In genomic region chr19:47436712-47437401, GRCh38 we compare ENCODE assay signal across 2 cellular contexts.
A peak's percentile ranks its signal among the peaks of the same experiment; 100 is the strongest.
TF ChIP-seq lines count a peak whose summit lies in the region.

No MANE protein-coding gene starts in this region.

TF ChIP-seq in HCT116, 20 proteins besides CTCF, POLR2A, EP300 and RAD21:
- TF ChIP-seq YY1 (IDR thresholded peaks at IDR 0.05; ENCODE audit: extremely low read depth, insufficient replicate concordance, low read depth, low read length) (no peak), EZH2 (IDR thresholded peaks at IDR 0.05) (no peak), SIN3A (IDR thresholded peaks at IDR 0.05; ENCODE audit: low read depth) (no peak), EZH2phosphoT487 (IDR thresholded peaks at IDR 0.05; ENCODE audit: borderline replicate concordance) (no peak), SRF (IDR thresholded peaks at IDR 0.05; ENCODE audit: low read depth) (no peak), SP1 (IDR thresholded peaks at IDR 0.05; ENCODE audit: low read depth) (no peak), CBX3 (IDR thresholded peaks at IDR 0.05; ENCODE audit: low read depth) (no peak), EGR1 (IDR thresholded peaks at IDR 0.05; ENCODE audit: low read depth) (no peak), MAX (IDR thresholded peaks at IDR 0.05) (no peak), REST (IDR thresholded peaks at IDR 0.05; ENCODE audit: low read depth) (no peak), ZNF274 (IDR thresholded peaks at IDR 0.05; ENCODE audit: low read depth, low read length) (no peak), POLR2AphosphoS5 (IDR thresholded peaks at IDR 0.05; ENCODE audit: low read depth, low read length) (no peak), ATF3 (IDR thresholded peaks at IDR 0.05) (no peak), TCF7L2 (IDR thresholded peaks at IDR 0.05; ENCODE audit: borderline replicate concordance, extremely low read depth, insufficient read depth, insufficient read length) (no peak), ZFX (IDR thresholded peaks at IDR 0.05) (no peak), JUND (IDR thresholded peaks at IDR 0.05) (no peak), ZBTB33 (IDR thresholded peaks at IDR 0.05; ENCODE audit: extremely low read depth, insufficient replicate concordance, low read length) (no peak)
TF ChIP-seq in HCT116: peak in this region for 0.

TF ChIP-seq in HepG2, 621 proteins besides CTCF, POLR2A, EP300 and RAD21:
- TF ChIP-seq RFX1 (IDR thresholded peaks at IDR 0.05) (peak; percentile 66; the same call in 1 of the 2 replicates), XRCC5 (optimal IDR thresholded peaks at IDR 0.05; ENCODE audit: low read length) (peak; percentile 66), ZNF790 (CRISPR knock-in tag; IDR thresholded peaks at IDR 0.05; ENCODE audit: borderline replicate concordance) (0 out of 2 replicates have a peak, but pooled peaks have one; percentile 43), CENPT (CRISPR knock-in tag; IDR thresholded peaks at IDR 0.05; ENCODE audit: low read depth) (no peak), NR2F6 (IDR thresholded peaks at IDR 0.05) (no peak), NR2F6 (CRISPR knock-in tag; IDR thresholded peaks at IDR 0.05) (peak; percentile 41; the same call in 1 of the 2 replicates), ZNF143 (CRISPR knock-in tag; IDR thresholded peaks at IDR 0.05) (0 out of 2 replicates have a peak, but pooled peaks have one; percentile 29), THAP11 (CRISPR knock-in tag; IDR thresholded peaks at IDR 0.05) (peak; percentile 77), KDM2A (CRISPR knock-in tag; IDR thresholded peaks at IDR 0.05; ENCODE audit: borderline replicate concordance, low read depth) (peak; percentile 73), RXRA (CRISPR knock-in tag; IDR thresholded peaks at IDR 0.05) (peak; percentile 13; the same call in 1 of the 2 replicates), RFX3 (CRISPR knock-in tag; IDR thresholded peaks at IDR 0.05) (peak; percentile 64), IRF2 (CRISPR knock-in tag; IDR thresholded peaks at IDR 0.05) (peak; percentile 66; the same call in 1 of the 2 replicates), MYNN (CRISPR knock-in tag; IDR thresholded peaks at IDR 0.05; ENCODE audit: low read depth) (peak; percentile 92; the same call in 1 of the 2 replicates), SMAD1 (CRISPR knock-in tag; IDR thresholded peaks at IDR 0.05; ENCODE audit: borderline replicate concordance, low read depth) (peak; percentile 48; the same call in 1 of the 2 replicates), MIER2 (CRISPR knock-in tag; IDR thresholded peaks at IDR 0.05) (peak; percentile 45; the same call in 1 of the 2 replicates), STAG1 (CRISPR knock-in tag; IDR thresholded peaks at IDR 0.05) (peak; percentile 96), SMC3 (IDR thresholded peaks at IDR 0.05; ENCODE audit: low read length) (peak; percentile 81), ZNF788 (CRISPR knock-in tag; IDR thresholded peaks at IDR 0.05; ENCODE audit: borderline replicate concordance) (0 out of 2 replicates have a peak, but pooled peaks have one; percentile 22), SAP130 (CRISPR knock-in tag; IDR thresholded peaks at IDR 0.05; ENCODE audit: low read depth) (0 out of 2 replicates have a peak, but pooled peaks have one; percentile 22), ZNF350 (CRISPR knock-in tag; IDR thresholded peaks at IDR 0.05; ENCODE audit: borderline replicate concordance, low read depth) (0 out of 2 replicates have a peak, but pooled peaks have one; percentile 22), ZBTB4 (CRISPR knock-in tag; IDR thresholded peaks at IDR 0.05; ENCODE audit: borderline replicate concordance) (0 out of 2 replicates have a peak, but pooled peaks have one; percentile 43), ZNF639 (CRISPR knock-in tag; conservative IDR thresholded peaks at IDR 0.05) (no peak), RBM22 (optimal IDR thresholded peaks at IDR 0.05; ENCODE audit: low read length) (peak; percentile 94), MXI1 (IDR thresholded peaks at IDR 0.05; ENCODE audit: borderline replicate concordance, low read depth, low read length) (peak; percentile 40; the same call in 1 of the 3 replicates)
- TF ChIP-seq, protein P1, sequence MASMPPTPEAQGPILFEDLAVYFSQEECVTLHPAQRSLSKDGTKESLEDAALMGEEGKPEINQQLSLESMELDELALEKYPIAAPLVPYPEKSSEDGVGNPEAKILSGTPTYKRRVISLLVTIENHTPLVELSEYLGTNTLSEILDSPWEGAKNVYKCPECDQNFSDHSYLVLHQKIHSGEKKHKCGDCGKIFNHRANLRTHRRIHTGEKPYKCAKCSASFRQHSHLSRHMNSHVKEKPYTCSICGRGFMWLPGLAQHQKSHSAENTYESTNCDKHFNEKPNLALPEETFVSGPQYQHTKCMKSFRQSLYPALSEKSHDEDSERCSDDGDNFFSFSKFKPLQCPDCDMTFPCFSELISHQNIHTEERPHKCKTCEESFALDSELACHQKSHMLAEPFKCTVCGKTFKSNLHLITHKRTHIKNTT (CRISPR knock-in tag; IDR thresholded peaks at IDR 0.05) = no peak
- TF ChIP-seq, protein P2, sequence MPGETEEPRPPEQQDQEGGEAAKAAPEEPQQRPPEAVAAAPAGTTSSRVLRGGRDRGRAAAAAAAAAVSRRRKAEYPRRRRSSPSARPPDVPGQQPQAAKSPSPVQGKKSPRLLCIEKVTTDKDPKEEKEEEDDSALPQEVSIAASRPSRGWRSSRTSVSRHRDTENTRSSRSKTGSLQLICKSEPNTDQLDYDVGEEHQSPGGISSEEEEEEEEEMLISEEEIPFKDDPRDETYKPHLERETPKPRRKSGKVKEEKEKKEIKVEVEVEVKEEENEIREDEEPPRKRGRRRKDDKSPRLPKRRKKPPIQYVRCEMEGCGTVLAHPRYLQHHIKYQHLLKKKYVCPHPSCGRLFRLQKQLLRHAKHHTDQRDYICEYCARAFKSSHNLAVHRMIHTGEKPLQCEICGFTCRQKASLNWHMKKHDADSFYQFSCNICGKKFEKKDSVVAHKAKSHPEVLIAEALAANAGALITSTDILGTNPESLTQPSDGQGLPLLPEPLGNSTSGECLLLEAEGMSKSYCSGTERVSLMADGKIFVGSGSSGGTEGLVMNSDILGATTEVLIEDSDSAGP (CRISPR knock-in tag; IDR thresholded peaks at IDR 0.05; ENCODE audit: borderline replicate concordance) = no peak
- TF ChIP-seq, protein P3, sequence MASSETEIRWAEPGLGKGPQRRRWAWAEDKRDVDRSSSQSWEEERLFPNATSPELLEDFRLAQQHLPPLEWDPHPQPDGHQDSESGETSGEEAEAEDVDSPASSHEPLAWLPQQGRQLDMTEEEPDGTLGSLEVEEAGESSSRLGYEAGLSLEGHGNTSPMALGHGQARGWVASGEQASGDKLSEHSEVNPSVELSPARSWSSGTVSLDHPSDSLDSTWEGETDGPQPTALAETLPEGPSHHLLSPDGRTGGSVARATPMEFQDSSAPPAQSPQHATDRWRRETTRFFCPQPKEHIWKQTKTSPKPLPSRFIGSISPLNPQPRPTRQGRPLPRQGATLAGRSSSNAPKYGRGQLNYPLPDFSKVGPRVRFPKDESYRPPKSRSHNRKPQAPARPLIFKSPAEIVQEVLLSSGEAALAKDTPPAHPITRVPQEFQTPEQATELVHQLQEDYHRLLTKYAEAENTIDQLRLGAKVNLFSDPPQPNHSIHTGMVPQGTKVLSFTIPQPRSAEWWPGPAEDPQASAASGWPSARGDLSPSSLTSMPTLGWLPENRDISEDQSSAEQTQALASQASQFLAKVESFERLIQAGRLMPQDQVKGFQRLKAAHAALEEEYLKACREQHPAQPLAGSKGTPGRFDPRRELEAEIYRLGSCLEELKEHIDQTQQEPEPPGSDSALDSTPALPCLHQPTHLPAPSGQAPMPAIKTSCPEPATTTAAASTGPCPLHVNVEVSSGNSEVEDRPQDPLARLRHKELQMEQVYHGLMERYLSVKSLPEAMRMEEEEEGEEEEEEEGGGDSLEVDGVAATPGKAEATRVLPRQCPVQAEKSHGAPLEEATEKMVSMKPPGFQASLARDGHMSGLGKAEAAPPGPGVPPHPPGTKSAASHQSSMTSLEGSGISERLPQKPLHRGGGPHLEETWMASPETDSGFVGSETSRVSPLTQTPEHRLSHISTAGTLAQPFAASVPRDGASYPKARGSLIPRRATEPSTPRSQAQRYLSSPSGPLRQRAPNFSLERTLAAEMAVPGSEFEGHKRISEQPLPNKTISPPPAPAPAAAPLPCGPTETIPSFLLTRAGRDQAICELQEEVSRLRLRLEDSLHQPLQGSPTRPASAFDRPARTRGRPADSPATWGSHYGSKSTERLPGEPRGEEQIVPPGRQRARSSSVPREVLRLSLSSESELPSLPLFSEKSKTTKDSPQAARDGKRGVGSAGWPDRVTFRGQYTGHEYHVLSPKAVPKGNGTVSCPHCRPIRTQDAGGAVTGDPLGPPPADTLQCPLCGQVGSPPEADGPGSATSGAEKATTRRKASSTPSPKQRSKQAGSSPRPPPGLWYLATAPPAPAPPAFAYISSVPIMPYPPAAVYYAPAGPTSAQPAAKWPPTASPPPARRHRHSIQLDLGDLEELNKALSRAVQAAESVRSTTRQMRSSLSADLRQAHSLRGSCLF (CRISPR knock-in tag; IDR thresholded peaks at IDR 0.05; ENCODE audit: borderline replicate concordance) = no peak
- TF ChIP-seq, protein P4, sequence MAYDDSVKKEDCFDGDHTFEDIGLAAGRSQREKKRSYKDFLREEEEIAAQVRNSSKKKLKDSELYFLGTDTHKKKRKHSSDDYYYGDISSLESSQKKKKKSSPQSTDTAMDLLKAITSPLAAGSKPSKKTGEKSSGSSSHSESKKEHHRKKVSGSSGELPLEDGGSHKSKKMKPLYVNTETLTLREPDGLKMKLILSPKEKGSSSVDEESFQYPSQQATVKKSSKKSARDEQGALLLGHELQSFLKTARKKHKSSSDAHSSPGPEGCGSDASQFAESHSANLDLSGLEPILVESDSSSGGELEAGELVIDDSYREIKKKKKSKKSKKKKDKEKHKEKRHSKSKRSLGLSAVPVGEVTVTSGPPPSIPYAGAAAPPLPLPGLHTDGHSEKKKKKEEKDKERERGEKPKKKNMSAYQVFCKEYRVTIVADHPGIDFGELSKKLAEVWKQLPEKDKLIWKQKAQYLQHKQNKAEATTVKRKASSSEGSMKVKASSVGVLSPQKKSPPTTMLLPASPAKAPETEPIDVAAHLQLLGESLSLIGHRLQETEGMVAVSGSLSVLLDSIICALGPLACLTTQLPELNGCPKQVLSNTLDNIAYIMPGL (CRISPR knock-in tag; IDR thresholded peaks at IDR 0.05; ENCODE audit: borderline replicate concordance in 1 of 2, low read depth in 1 of 2) = 0 out of 4 replicates have a peak, but pooled peaks of 1 of the 2 experiments have one; percentile 31
- TF ChIP-seq, protein P5, sequence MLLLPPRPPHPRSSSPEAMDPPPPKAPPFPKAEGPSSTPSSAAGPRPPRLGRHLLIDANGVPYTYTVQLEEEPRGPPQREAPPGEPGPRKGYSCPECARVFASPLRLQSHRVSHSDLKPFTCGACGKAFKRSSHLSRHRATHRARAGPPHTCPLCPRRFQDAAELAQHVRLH (CRISPR knock-in tag; IDR thresholded peaks at IDR 0.05; ENCODE audit: borderline replicate concordance, low read depth) = peak; percentile 48; the same call in 1 of the 2 replicates
- TF ChIP-seq, protein P6, sequence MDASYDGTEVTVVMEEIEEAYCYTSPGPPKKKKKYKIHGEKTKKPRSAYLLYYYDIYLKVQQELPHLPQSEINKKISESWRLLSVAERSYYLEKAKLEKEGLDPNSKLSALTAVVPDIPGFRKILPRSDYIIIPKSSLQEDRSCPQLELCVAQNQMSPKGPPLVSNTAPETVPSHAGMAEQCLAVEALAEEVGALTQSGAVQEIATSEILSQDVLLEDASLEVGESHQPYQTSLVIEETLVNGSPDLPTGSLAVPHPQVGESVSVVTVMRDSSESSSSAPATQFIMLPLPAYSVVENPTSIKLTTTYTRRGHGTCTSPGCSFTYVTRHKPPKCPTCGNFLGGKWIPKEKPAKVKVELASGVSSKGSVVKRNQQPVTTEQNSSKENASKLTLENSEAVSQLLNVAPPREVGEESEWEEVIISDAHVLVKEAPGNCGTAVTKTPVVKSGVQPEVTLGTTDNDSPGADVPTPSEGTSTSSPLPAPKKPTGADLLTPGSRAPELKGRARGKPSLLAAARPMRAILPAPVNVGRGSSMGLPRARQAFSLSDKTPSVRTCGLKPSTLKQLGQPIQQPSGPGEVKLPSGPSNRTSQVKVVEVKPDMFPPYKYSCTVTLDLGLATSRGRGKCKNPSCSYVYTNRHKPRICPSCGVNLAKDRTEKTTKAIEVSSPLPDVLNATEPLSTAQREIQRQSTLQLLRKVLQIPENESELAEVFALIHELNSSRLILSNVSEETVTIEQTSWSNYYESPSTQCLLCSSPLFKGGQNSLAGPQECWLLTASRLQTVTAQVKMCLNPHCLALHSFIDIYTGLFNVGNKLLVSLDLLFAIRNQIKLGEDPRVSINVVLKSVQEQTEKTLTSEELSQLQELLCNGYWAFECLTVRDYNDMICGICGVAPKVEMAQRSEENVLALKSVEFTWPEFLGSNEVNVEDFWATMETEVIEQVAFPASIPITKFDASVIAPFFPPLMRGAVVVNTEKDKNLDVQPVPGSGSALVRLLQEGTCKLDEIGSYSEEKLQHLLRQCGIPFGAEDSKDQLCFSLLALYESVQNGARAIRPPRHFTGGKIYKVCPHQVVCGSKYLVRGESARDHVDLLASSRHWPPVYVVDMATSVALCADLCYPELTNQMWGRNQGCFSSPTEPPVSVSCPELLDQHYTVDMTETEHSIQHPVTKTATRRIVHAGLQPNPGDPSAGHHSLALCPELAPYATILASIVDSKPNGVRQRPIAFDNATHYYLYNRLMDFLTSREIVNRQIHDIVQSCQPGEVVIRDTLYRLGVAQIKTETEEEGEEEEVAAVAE (CRISPR knock-in tag; IDR thresholded peaks at IDR 0.05; ENCODE audit: borderline replicate concordance) = no peak
